In the genomic region with DNA sequence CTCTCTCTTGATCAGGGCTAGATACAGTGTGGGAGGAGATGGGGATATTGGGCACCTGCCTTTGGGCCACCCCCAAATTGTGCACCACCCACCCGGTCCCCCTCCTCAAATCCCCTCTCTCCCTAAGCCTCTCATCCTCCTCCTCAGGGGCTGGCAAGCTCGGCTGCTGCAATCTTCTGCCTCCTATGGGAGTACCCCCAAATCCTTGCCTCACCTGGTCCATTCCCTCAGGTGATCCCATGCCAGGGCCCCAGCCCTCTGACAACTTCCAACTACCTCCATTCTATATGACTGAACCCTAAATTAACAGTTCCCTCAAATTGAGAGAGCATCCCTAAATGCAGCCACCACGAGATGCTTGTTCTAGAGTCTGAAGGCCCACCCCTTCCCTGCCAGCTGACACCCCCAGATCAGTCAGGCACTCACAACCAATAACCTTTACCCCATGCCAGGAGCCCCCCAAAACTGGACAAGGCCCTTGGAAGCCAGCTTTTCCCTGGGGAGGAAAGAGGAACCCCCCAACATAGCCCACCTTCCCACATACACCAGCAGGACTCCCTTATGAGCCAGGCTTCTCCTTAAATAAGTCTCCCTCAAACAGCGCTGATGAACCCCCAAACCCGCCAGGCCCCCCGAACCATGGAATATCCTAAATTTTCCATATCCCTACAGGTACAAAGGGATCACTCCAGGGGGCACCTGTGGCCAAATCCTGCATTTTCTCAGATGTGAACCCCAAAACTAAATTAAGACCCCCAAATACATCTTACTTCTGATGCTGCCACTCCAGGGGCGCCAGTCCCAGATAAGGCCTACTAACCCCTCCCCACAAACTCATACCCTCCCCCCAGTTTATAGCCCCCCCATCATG, we compare ENCODE assay signal across 1 cellular context.
TF ChIP-seq lines count a peak whose summit lies in the region.

No MANE protein-coding gene starts in this region.

TF ChIP-seq in SK-N-SH, 30 proteins besides CTCF, POLR2A, EP300 and RAD21 (continued from another document):
- TF ChIP-seq NFIC (IDR thresholded peaks at IDR 0.05; ENCODE audit: borderline replicate concordance) (no peak), MXI1 (IDR thresholded peaks at IDR 0.05; ENCODE audit: low read depth, low read length) (no peak), TEAD4 (IDR thresholded peaks at IDR 0.05; ENCODE audit: borderline replicate concordance, insufficient read depth) (no peak), RXRA (IDR thresholded peaks at IDR 0.05; ENCODE audit: borderline replicate concordance, low read depth) (no peak)
- TF ChIP-seq, protein P1, sequence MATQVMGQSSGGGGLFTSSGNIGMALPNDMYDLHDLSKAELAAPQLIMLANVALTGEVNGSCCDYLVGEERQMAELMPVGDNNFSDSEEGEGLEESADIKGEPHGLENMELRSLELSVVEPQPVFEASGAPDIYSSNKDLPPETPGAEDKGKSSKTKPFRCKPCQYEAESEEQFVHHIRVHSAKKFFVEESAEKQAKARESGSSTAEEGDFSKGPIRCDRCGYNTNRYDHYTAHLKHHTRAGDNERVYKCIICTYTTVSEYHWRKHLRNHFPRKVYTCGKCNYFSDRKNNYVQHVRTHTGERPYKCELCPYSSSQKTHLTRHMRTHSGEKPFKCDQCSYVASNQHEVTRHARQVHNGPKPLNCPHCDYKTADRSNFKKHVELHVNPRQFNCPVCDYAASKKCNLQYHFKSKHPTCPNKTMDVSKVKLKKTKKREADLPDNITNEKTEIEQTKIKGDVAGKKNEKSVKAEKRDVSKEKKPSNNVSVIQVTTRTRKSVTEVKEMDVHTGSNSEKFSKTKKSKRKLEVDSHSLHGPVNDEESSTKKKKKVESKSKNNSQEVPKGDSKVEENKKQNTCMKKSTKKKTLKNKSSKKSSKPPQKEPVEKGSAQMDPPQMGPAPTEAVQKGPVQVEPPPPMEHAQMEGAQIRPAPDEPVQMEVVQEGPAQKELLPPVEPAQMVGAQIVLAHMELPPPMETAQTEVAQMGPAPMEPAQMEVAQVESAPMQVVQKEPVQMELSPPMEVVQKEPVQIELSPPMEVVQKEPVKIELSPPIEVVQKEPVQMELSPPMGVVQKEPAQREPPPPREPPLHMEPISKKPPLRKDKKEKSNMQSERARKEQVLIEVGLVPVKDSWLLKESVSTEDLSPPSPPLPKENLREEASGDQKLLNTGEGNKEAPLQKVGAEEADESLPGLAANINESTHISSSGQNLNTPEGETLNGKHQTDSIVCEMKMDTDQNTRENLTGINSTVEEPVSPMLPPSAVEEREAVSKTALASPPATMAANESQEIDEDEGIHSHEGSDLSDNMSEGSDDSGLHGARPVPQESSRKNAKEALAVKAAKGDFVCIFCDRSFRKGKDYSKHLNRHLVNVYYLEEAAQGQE (IDR thresholded peaks at IDR 0.05; ENCODE audit: low read depth, low read length): no peak
